Comparison of ENCODE assay signal across 22 cellular contexts in genomic region chrX:66815227-66815626, GRCh38.
"Had no signal": no experiment of that assay in that cellular context is flagged by ENCODE, and none has a peak within 500 bp of the region (broad histone marks: within the 10 kb centered on the region; RNA-seq: fewer than 3 reads in every experiment).

No MANE protein-coding gene starts in this region.

- ATAC-seq: gastroesophageal sphincter; pancreas; right cardiac atrium; stimulated activated effector memory CD8-positive, alpha-beta T cell treated with anti-CD3 and anti-CD28 coated beads, Interleukin-12 subunit alpha, Interleukin-12 subunit beta, amount 100 ng/mL, for 72 hours; stimulated activated naive CD8-positive, alpha-beta T cell treated with anti-CD3 and anti-CD28 coated beads, Interleukin-15, Interleukin-2, amounts not matched to agents 100 U/mL and 50 U/mL, for 24 hours had no signal

- H3K4me1 ChIP-seq: colonic mucosa, esophagus squamous epithelium, gastroesophageal sphincter, left ventricle myocardium inferior, pancreas, suprapubic skin, tibial artery, upper lobe of left lung, uterus had no signal

- H3K4me3 ChIP-seq: colonic mucosa, esophagus squamous epithelium, gastroesophageal sphincter, left ventricle myocardium inferior, lung, pancreas, suprapubic skin, tibial artery, upper lobe of left lung, uterus had no signal

- H3K27me3 ChIP-seq: colonic mucosa, esophagus squamous epithelium, gastroesophageal sphincter, suprapubic skin, tibial artery, upper lobe of left lung, uterus had no signal

- H3K27ac ChIP-seq: colonic mucosa, esophagus squamous epithelium, gastroesophageal sphincter, left ventricle myocardium inferior, pancreas, suprapubic skin, tibial artery, upper lobe of left lung, uterus had no signal

- H3K9me3 ChIP-seq: colonic mucosa, esophagus squamous epithelium, pancreas, suprapubic skin had no signal

- DNase-seq: colonic mucosa; dermis blood vessel endothelial cell; esophagus squamous epithelium; foreskin fibroblast; glutamatergic neuron; islet precursor cell; left ventricle myocardium inferior; mesenchymal stem cell; naive B cell; occipital lobe; pancreas; right cardiac atrium; stimulated activated CD4-positive, alpha-beta T cell treated with anti-CD3 and anti-CD28 coated beads, Interleukin-4, amount 100 ng/mL, for 1 hour; stimulated activated CD8-positive, alpha-beta memory T cell treated with anti-CD3 and anti-CD28 coated beads, Interleukin-4, amount 100 ng/mL, for 48 hours; stimulated activated naive CD8-positive, alpha-beta T cell treated with anti-CD3 and anti-CD28 coated beads, Interleukin-15, Interleukin-2, amounts not matched to agents 100 U/mL and 50 U/mL, for 24 hours; tibial artery; upper lobe of left lung; uterus had no signal

- H3K36me3 ChIP-seq: colonic mucosa, esophagus squamous epithelium, gastroesophageal sphincter, left ventricle myocardium inferior, pancreas, suprapubic skin, tibial artery, upper lobe of left lung, uterus had no signal
